1 cellular context compared by ENCODE assay signal in genomic region chr1:209884665-209885117, GRCh38.
TF ChIP-seq lines count a peak whose summit lies in the region.

No MANE protein-coding gene starts in this region.

TF ChIP-seq in K562, 482 proteins besides CTCF, POLR2A, EP300 and RAD21 (continues in another document):
- TF ChIP-seq FOS (IDR thresholded peaks at IDR 0.05; ENCODE audit: extremely low read depth, insufficient read length) (peak; percentile 69), ATF1 (CRISPR knock-in tag; IDR thresholded peaks at IDR 0.05) (no peak), ATF1 (tag; IDR thresholded peaks at IDR 0.05) (peak; percentile 71), MED1 (CRISPR knock-in tag; IDR thresholded peaks at IDR 0.05; ENCODE audit: borderline replicate concordance) (no peak), DLX4 (CRISPR knock-in tag; IDR thresholded peaks at IDR 0.05) (no peak), HDAC6 (IDR thresholded peaks at IDR 0.05; ENCODE audit: low read depth, low read length) (no peak), CREM (IDR thresholded peaks at IDR 0.05; ENCODE audit: low read depth) (peak; percentile 77), TOE1 (IDR thresholded peaks at IDR 0.05; ENCODE audit: borderline replicate concordance) (0 out of 2 replicates have a peak, but pooled peaks have one; percentile 43), TOE1 (CRISPR knock-in tag; IDR thresholded peaks at IDR 0.05; ENCODE audit: borderline replicate concordance, low read depth) (no peak), TFAP4 (CRISPR knock-in tag; IDR thresholded peaks at IDR 0.05; ENCODE audit: borderline replicate concordance) (peak; percentile 84), NRF1 (conservative IDR thresholded peaks at IDR 0.05 in 1 of 2, IDR thresholded peaks at IDR 0.05 in 1 of 2) (peak in 1 of 2 experiments; percentile 33; a peak in 2 of 4 replicates), JUND (IDR thresholded peaks at IDR 0.05; ENCODE audit: borderline replicate concordance, low read depth, low read length) (peak; percentile 97), JUND (tag; IDR thresholded peaks at IDR 0.05; ENCODE audit: borderline replicate concordance, low read depth, low read length) (peak; percentile 98), ZBTB12 (CRISPR knock-in tag; IDR thresholded peaks at IDR 0.05) (peak; percentile 17; the same call in 1 of the 2 replicates), KDM1A (IDR thresholded peaks at IDR 0.05) (peak; percentile 41 to 43; a peak in 3 of 4 replicates), TRIM25 (IDR thresholded peaks at IDR 0.05; ENCODE audit: borderline replicate concordance) (no peak), MAFK (IDR thresholded peaks at IDR 0.05; ENCODE audit: low read length) (peak; percentile 49; the same call in 1 of the 2 replicates), RNF219 (CRISPR knock-in tag; IDR thresholded peaks at IDR 0.05) (no peak), ILK (tag; IDR thresholded peaks at IDR 0.05; ENCODE audit: borderline replicate concordance, low read depth) (no peak), TRIM24 (IDR thresholded peaks at IDR 0.05) (peak in 1 of 2 experiments; percentile 38; a peak in 2 of 4 replicates), HMGXB4 (CRISPR knock-in tag; IDR thresholded peaks at IDR 0.05) (no peak), SMAD1 (IDR thresholded peaks at IDR 0.05; ENCODE audit: low read depth, low read length, partially characterized antibody) (no peak), SRF (CRISPR knock-in tag; IDR thresholded peaks at IDR 0.05) (peak; percentile 55 to 73; a peak in 2 of 4 replicates), BACH1 (tag; IDR thresholded peaks at IDR 0.05) (peak; percentile 61; the same call in 1 of the 2 replicates), HEY1 (CRISPR knock-in tag; IDR thresholded peaks at IDR 0.05; ENCODE audit: borderline replicate concordance) (no peak), RAD51 (IDR thresholded peaks at IDR 0.05; ENCODE audit: borderline replicate concordance, low read depth) (peak; percentile 59; the same call in 1 of the 2 replicates), ZNF274 (IDR thresholded peaks at IDR 0.05; ENCODE audit: borderline replicate concordance, low read depth, low read length) (no peak), MNT (conservative IDR thresholded peaks at IDR 0.05) (0 out of 4 replicates have a peak, but pooled peaks have one; percentile 27 to 41), ZNF639 (CRISPR knock-in tag; conservative IDR thresholded peaks at IDR 0.05 in 1 of 2, IDR thresholded peaks at IDR 0.05 in 1 of 2) (peak in 1 of 2 experiments; percentile 67; a peak in 1 of 4 replicates), USF2 (CRISPR knock-in tag; IDR thresholded peaks at IDR 0.05) (peak; percentile 86), SMARCA4 (IDR thresholded peaks at IDR 0.05) (peak; percentile 65; the same call in 1 of the 2 replicates), ZC3H8 (IDR thresholded peaks at IDR 0.05) (no peak), C11orf30 (IDR thresholded peaks at IDR 0.05; ENCODE audit: low read depth) (peak; percentile 58), NFE2 (IDR thresholded peaks at IDR 0.05; ENCODE audit: low read depth) (peak; percentile 80), ATF7 (IDR thresholded peaks at IDR 0.05) (peak; percentile 92), BHLHE40 (IDR thresholded peaks at IDR 0.05; ENCODE audit: low read length) (peak; percentile 96), U2AF2 (optimal IDR thresholded peaks at IDR 0.05; ENCODE audit: low read depth, low read length) (no peak), CBFA2T3 (IDR thresholded peaks at IDR 0.05) (peak; percentile 26; the same call in 1 of the 2 replicates), ZNF134 (CRISPR knock-in tag; conservative IDR thresholded peaks at IDR 0.05) (no peak), FOXJ2 (tag; IDR thresholded peaks at IDR 0.05) (0 out of 2 replicates have a peak, but pooled peaks have one; percentile 14), MYBL2 (IDR thresholded peaks at IDR 0.05; ENCODE audit: low read depth) (no peak), MYBL2 (CRISPR knock-in tag; IDR thresholded peaks at IDR 0.05; ENCODE audit: borderline replicate concordance) (no peak), STAG1 (CRISPR knock-in tag; IDR thresholded peaks at IDR 0.05; ENCODE audit: borderline replicate concordance) (no peak), ATF3 (IDR thresholded peaks at IDR 0.05) (peak; percentile 95), ATF3 (CRISPR knock-in tag; conservative IDR thresholded peaks at IDR 0.05) (peak; percentile 85; the same call in 1 of the 2 replicates)
